8 cellular contexts compared by ENCODE assay signal in the genomic region with DNA sequence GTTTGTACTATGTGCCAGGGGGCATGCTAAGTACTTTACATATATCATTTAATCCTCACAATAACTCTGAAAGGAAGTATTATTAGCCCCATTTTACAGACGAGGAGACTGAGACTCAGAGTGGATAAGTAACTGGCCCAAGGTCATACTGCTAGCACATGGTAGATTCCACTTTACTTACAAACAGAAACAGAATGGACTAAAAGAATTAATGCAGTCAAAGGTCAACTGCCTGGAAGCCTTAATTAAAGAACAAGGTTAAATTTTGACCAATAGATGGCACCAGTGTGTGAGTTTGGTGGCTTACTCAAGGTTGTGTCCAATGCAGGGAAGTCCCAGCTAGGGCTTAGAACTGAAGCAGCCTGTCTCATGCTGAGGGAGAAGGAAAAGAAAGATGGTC. TPM values are rescaled to one million over a fixed set of nuclear protein-coding genes. Genes with fewer than 3 reads are reported as not detected.
DNase-seq lines count a peak whose midpoint lies in the region; ATAC-seq and TF ChIP-seq lines count a peak whose summit lies in the region.

No MANE protein-coding gene starts in this region.

- H3K9me3 ChIP-seq in right lobe of liver: no peaks in the 10 kb centered on the region

- DNase-seq in AG09319 (ENCODE audit: extremely low read depth, low read depth): no peak
- peak; percentile 10 for DNase-seq in GM12864 (ENCODE audit: low read depth)
- peak; percentile 45 for DNase-seq in NCI-H2029 (lab: John Stamatoyannopoulos, UW)
- DNase-seq in astrocyte of the hippocampus (ENCODE audit: low read depth, low spot score): peak; percentile 59
- no peak for DNase-seq in right lobe of liver
- DNase-seq in ureter (ENCODE audit: low spot score): no peak
- no peak for DNase-seq in activated CD8-positive, alpha-beta memory T cell treated with anti-CD3 and anti-CD28 coated beads, Interleukin-2, amount 50 U/mL, for 48 hours

- peaks cover 0 to 28% (median 1%) of the 10 kb centered on the region in 4 donors for H3K4me1 ChIP-seq in right lobe of liver

- H3K4me3 ChIP-seq in GM12864 (ENCODE audit: low read depth, low read length) (no peak overlapping the region), right lobe of liver (no peak overlapping the region)

- 0% methylated on average over 1 of the region's 1 CpG for WGBS in right lobe of liver (ENCODE audit: insufficient coverage, low coverage, low lambda C conversion rate, missing lambda C conversion rate)

- TF ChIP-seq POLR2A in right lobe of liver (IDR thresholded peaks at IDR 0.05): no peak

- TF ChIP-seq CTCF in AG09319 (IDR thresholded peaks at IDR 0.05; ENCODE audit: low read depth, low read length): peak; percentile 29
- peak; percentile 32 for TF ChIP-seq CTCF in GM12864 (IDR thresholded peaks at IDR 0.05; ENCODE audit: low read depth, low read length, missing control alignments)
- peak; percentile 42 to 62 (median 47) for TF ChIP-seq CTCF in right lobe of liver (IDR thresholded peaks at IDR 0.05)

- intact Hi-C loops in right lobe of liver (cut with DNase I): no loop called here

- H3K36me3 ChIP-seq in right lobe of liver: no peaks in the 10 kb centered on the region

- H3K27ac ChIP-seq in right lobe of liver: peak overlapping the region in 1 of 3 donors; percentile 87

- no peaks in the 10 kb centered on the region for H3K27me3 ChIP-seq in right lobe of liver

- peak; percentile 70 for ATAC-seq in HG02642 (IDR thresholded peaks at IDR 0.05; ENCODE audit: poor library complexity, unreplicated experiment)
- ATAC-seq in right lobe of liver: peak; percentile 51 to 64 (median 54)

RNA-seq across cellular contexts. Expression of gene RIPPLY1, which starts 4.7 kb away (rescaled TPM):
- 1 to 10 TPM in 4 of 6 experiments, under 1 TPM in 2; 0.74 to 1.7 (median 1.1) TPM for total RNA-seq in right lobe of liver
- total RNA-seq in ureter: not detected

RNA-seq across cellular contexts. Expression of gene CLDN2, which starts 21.7 kb away (rescaled TPM):
- 10 to 100 TPM in 5 of 6 experiments, 1 to 10 TPM in 1; 6.3 to 48.4 (median 18.4) TPM for total RNA-seq in right lobe of liver
- not detected for total RNA-seq in ureter

Comparison
In these comparisons a context has a peak if more than half of its experiments do, and no peak if none do; other contexts are left out.
1. DNase-seq: peak in GM12864 (single experiment), NCI-H2029 (single experiment) and astrocyte of the hippocampus (single experiment); none in AG09319 (single experiment), right lobe of liver (0 of 3), ureter (single experiment) and activated CD8-positive, alpha-beta memory T cell treated with anti-CD3 and anti-CD28 coated beads, Interleukin-2, amount 50 U/mL, for 48 hours (single experiment).
2. Peak in every context shown above with its lines, with median percentiles within 50 percentile points of each other: CTCF ChIP-seq.